ENCODE assay signal across 8 cellular contexts in genomic region chr19:14117668-14118164, GRCh38.
DNase-seq lines count a peak whose midpoint lies in the region; ATAC-seq and TF ChIP-seq lines count a peak whose summit lies in the region.

Gene PRKACA, minus strand, starts transcription at chr19:14117762. Its CDS starts 215 bp downstream, at chr19:14117547.

- peak; percentile 86 for ATAC-seq in GM21619 (IDR thresholded peaks at IDR 0.05; ENCODE audit: unreplicated experiment)

- DNase-seq in DMS 273 treated with DMSO at 0.1 percent for 48 hours (lab: John Stamatoyannopoulos, UW): peak; percentile 95
- peak; percentile 97 for DNase-seq in OCI-M2 (lab: John Stamatoyannopoulos, UW; ENCODE audit: unreplicated experiment)
- DNase-seq in activated T-cell treated with anti-CD3 and anti-CD28 coated beads for 24 hours (ENCODE audit: low read depth): peak; percentile 99
- peak; percentile 97 for DNase-seq in epidermal melanocyte (ENCODE audit: insufficient read length, low spot score)
- DNase-seq in midbrain (lab: John Stamatoyannopoulos, UW): peak; percentile 99
- peak; percentile 99 for DNase-seq in stimulated activated CD8-positive, alpha-beta memory T cell treated with anti-CD3 and anti-CD28 coated beads, Interleukin-15, amount 100 ng/mL, for 48 hours (ENCODE audit: low read depth in 2 of 2)

- no peak; the same call in 1 of the 2 replicates for TF ChIP-seq EP300 in Ishikawa (IDR thresholded peaks at IDR 0.05; ENCODE audit: borderline replicate concordance)

- no peak for TF ChIP-seq RAD21 in Ishikawa (IDR thresholded peaks at IDR 0.05; ENCODE audit: low read depth)

TF ChIP-seq in Ishikawa, 13 proteins besides CTCF, POLR2A, EP300 and RAD21:
- no peak for TF ChIP-seq FOXM1 (IDR thresholded peaks at IDR 0.05; ENCODE audit: borderline replicate concordance, low read depth)
- no peak for TF ChIP-seq YY1 (IDR thresholded peaks at IDR 0.05; ENCODE audit: low read depth)
- no peak for TF ChIP-seq MAX (IDR thresholded peaks at IDR 0.05)
- TF ChIP-seq EGR1 (IDR thresholded peaks at IDR 0.05): peak; percentile 99
- TF ChIP-seq USF1 (IDR thresholded peaks at IDR 0.05): no peak
- no peak for TF ChIP-seq TCF12 (IDR thresholded peaks at IDR 0.05; ENCODE audit: low read depth)
- no peak for TF ChIP-seq TEAD4 (IDR thresholded peaks at IDR 0.05)
- no peak for TF ChIP-seq TAF1 (IDR thresholded peaks at IDR 0.05; ENCODE audit: low read depth)
- peak; percentile 63; the same call in 1 of the 2 replicates for TF ChIP-seq CREB1 (IDR thresholded peaks at IDR 0.05; ENCODE audit: low read depth)
- TF ChIP-seq ZBTB7A (IDR thresholded peaks at IDR 0.05; ENCODE audit: low read depth): no peak
- no peak; the same call in 1 of the 2 replicates for TF ChIP-seq NFIC (IDR thresholded peaks at IDR 0.05)
- TF ChIP-seq CEBPB (IDR thresholded peaks at IDR 0.05): no peak
- no peak for TF ChIP-seq REST (IDR thresholded peaks at IDR 0.05; ENCODE audit: low read depth)

Comparison
In these comparisons a context has a peak if more than half of its experiments do, and no peak if none do; other contexts are left out.
1. Peak in every context shown above with its lines: DNase-seq and ATAC-seq.